Comparison of ENCODE assay signal across 15 cellular contexts in genomic region chr22:33272866-33273265, GRCh38.
"Had no signal": no experiment of that assay in that cellular context is flagged by ENCODE, and none has a peak within 500 bp of the region (broad histone marks: within the 10 kb centered on the region; RNA-seq: fewer than 3 reads in every experiment).

No MANE protein-coding gene starts in this region.

- H3K4me1 ChIP-seq: parathyroid adenoma had no signal

- H3K27ac ChIP-seq: coronary artery, left ventricle myocardium inferior, neural progenitor cell, parathyroid adenoma had no signal

- H3K9me3 ChIP-seq: gastrocnemius medialis, left ventricle myocardium inferior had no signal

- H3K4me2 ChIP-seq: neural progenitor cell had no signal

- DNase-seq: activated CD4-positive, alpha-beta T cell treated with anti-CD3 and anti-CD28 coated beads, Interleukin-2, amount 10 ng/mL, durations not matched to agents 7 days and 5 days; activated CD4-positive, CD25-positive, alpha-beta regulatory T cell; activated CD8-positive, alpha-beta memory T cell treated with anti-CD3 and anti-CD28 coated beads for 24 hours; activated naive CD4-positive, alpha-beta T cell treated with anti-CD3 and anti-CD28 coated beads, Interleukin-2, amount 10 ng/mL, durations not matched to agents 7 days and 5 days; central memory CD4-positive, alpha-beta T cell; effector CD8-positive, alpha-beta T cell; gastrocnemius medialis; left ventricle myocardium inferior; mesendoderm; trophoblast cell had no signal

- H3K9ac ChIP-seq: neural progenitor cell, parathyroid adenoma had no signal

- H3K4me3 ChIP-seq: coronary artery, gastrocnemius medialis, left ventricle myocardium inferior, neural progenitor cell had no signal

- H3K36me3 ChIP-seq: neural progenitor cell had no signal

- H3K79me2 ChIP-seq: parathyroid adenoma had no signal

- H3K27me3 ChIP-seq: gastrocnemius medialis, neural progenitor cell had no signal

- H2AFZ ChIP-seq: neural progenitor cell, parathyroid adenoma had no signal

- ATAC-seq: activated T-helper 17 cell treated with anti-CD3 and anti-CD28 coated beads, Interleukin-2, amount 50 U/mL, for 72 hours; gastrocnemius medialis; stimulated activated effector memory CD8-positive, alpha-beta T cell treated with anti-CD3 and anti-CD28 coated beads, Interleukin-12 subunit alpha, Interleukin-12 subunit beta, amount 100 ng/mL, for 72 hours had no signal
